ENCODE assay signal across 16 cellular contexts in the genomic region with DNA sequence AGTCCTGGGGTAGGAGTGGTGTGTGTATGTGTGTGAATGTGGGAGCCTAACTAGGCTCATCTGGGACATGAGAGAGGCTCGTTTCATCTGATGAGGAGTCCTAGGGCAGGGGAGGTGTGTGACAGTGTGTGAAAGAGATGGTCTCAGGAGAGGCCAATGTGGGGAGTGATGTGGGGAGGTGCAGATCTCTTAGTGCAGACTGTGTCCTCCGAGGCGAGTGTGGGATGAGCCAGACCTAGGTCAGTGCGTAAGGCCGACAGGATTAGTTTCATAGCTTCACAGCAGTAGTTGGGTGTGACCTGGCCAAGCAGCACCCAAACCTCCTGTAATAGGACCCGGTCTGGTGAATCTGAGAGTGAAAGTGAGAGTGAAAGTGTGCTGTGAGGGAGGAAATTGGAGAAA.
DNase-seq lines count a peak whose midpoint lies in the region; ATAC-seq, FAIRE-seq and TF ChIP-seq lines count a peak whose summit lies in the region.
"Had no signal": no experiment of that assay in that cellular context is flagged by ENCODE, and none has a peak within 500 bp of the region (broad histone marks: within the 10 kb centered on the region; RNA-seq: fewer than 3 reads in every experiment).

No MANE protein-coding gene starts in this region.

- H3K27ac ChIP-seq in ascending aorta: no peak overlapping the region
- H3K27ac ChIP-seq: vagina had no signal

- DNase-seq in GM12892 (ENCODE audit: insufficient read length) (peak; percentile 5), ascending aorta (ENCODE audit: low spot score in 2 of 2) (no peak), Caco-2 (no peak), kidney glomerular epithelial cell (lab: John Stamatoyannopoulos, UW) (no peak), occipital lobe (lab: John Stamatoyannopoulos, UW) (no peak)
- DNase-seq: AML-193, NCI-H1417, PC-3, T-helper 9 cell had no signal

- no peaks in the 10 kb centered on the region for H3K4me1 Mint-ChIP-seq in Caco-2 (ENCODE audit: low read depth, unreplicated experiment)

- H3K9me3 Mint-ChIP-seq in Caco-2 (ENCODE audit: unreplicated experiment): no peaks in the 10 kb centered on the region

- no peaks in the 10 kb centered on the region for H3K36me3 ChIP-seq in ascending aorta
- no peaks in the 10 kb centered on the region for H3K36me3 ChIP-seq in Caco-2 (ENCODE audit: control insufficient read depth, insufficient read depth, low read length)
- H3K36me3 ChIP-seq: vagina had no signal

- CTCF ChIA-PET in Caco-2 (lab: Charles Lee): no interaction called here

- H3K4me1 ChIP-seq in ascending aorta (no peaks in the 10 kb centered on the region), Caco-2 (0 out of 2 replicates have a peak, but pooled peaks cover 8% of the 10 kb centered on the region)
- H3K4me1 ChIP-seq: vagina had no signal

- H3K27me3 Mint-ChIP-seq in Caco-2 (ENCODE audit: insufficient read depth, unreplicated experiment): no peaks in the 10 kb centered on the region

- H3K27me3 ChIP-seq in ascending aorta (no peaks in the 10 kb centered on the region), Caco-2 (replicated peaks; ENCODE audit: control insufficient read depth, insufficient read depth, low read length) (no peaks in the 10 kb centered on the region)
- H3K27me3 ChIP-seq: vagina had no signal

- H3K36me3 Mint-ChIP-seq in Caco-2 (ENCODE audit: insufficient read depth, unreplicated experiment): no peaks in the 10 kb centered on the region

- no peak for FAIRE-seq in GM12892 (lab: Jason Lieb, UNC)
- FAIRE-seq: colon had no signal

- no peak overlapping the region for H3K4me3 Mint-ChIP-seq in Caco-2 (ENCODE audit: unreplicated experiment)

- TF ChIP-seq CTCF in ascending aorta (IDR thresholded peaks at IDR 0.05) (no peak), Caco-2 (IDR thresholded peaks at IDR 0.05; ENCODE audit: insufficient read depth in 1 of 2, low read depth in 1 of 2, low read length in 1 of 2, severe bottlenecking in 1 of 2, unreplicated experiment in 1 of 2) (no peak)

- intact Hi-C loops in ascending aorta (cut with DNase I) (no loop called here), Caco-2 (cut with micrococcal nuclease; ENCODE audit: unreplicated experiment) (no loop called here)

- H3K27ac Mint-ChIP-seq in Caco-2 (ENCODE audit: unreplicated experiment): no peak overlapping the region
- H3K27ac Mint-ChIP-seq: activated T-helper 2 cell treated with anti-CD3 and anti-CD28 coated beads, Interferon-gamma antibody, Interleukin-2, Interleukin-4, amounts not matched to agents 10 μg/mL and 5 μg/mL and 100 μg/mL, durations not matched to agents 14 hours and 24 hours and 36 hours had no signal

- H3K9me3 ChIP-seq in ascending aorta (no peaks in the 10 kb centered on the region), Caco-2 (no peaks in the 10 kb centered on the region)
- H3K9me3 ChIP-seq: vagina had no signal

- TF ChIP-seq POLR2A in GM12892 (IDR thresholded peaks at IDR 0.05; ENCODE audit: low read depth, low read length): no peak

- ATAC-seq in GM19372 (IDR thresholded peaks at IDR 0.05; ENCODE audit: low read depth, unreplicated experiment): peak; percentile 65
- ATAC-seq in HG02763 (IDR thresholded peaks at IDR 0.05; ENCODE audit: unreplicated experiment): peak; percentile 70
- ATAC-seq in HG03469 (IDR thresholded peaks at IDR 0.05; ENCODE audit: unreplicated experiment): peak; percentile 94
- ATAC-seq: PC-3 had no signal

- BruUV-seq in Caco-2 (replicated peaks; lab: Mats Ljungman, UMichigan): no TSS peak

- no peak overlapping the region for H3K4me3 ChIP-seq in ascending aorta
- H3K4me3 ChIP-seq in Caco-2 (ENCODE audit: low read depth, low read length): no peak overlapping the region
- H3K4me3 ChIP-seq: lung, vagina had no signal

- POLR2A ChIA-PET in Caco-2 (lab: Charles Lee): no interaction called here
